1 cellular context compared by ENCODE assay signal in the genomic region with DNA sequence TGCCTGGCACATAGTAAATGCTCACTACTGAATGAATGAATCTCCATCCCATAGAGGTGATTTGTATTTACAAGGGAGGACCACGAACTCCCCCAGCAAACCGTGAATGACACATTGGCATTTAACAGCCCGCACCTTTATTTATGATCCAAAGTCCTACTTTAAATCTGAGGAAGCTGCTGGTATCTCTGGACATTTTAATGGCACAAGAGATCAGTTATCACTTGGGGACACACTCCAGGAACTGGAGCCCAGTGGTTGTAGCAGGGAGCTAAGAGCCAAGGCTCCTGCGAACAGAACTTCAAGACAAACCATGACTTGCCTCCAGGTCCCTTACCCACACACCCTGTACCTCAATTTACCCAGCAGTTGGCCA.
TF ChIP-seq lines count a peak whose summit lies in the region.

No MANE protein-coding gene starts in this region.

TF ChIP-seq in IMR-90, 13 proteins besides CTCF, POLR2A, EP300 and RAD21:
- TF ChIP-seq, protein P1, sequence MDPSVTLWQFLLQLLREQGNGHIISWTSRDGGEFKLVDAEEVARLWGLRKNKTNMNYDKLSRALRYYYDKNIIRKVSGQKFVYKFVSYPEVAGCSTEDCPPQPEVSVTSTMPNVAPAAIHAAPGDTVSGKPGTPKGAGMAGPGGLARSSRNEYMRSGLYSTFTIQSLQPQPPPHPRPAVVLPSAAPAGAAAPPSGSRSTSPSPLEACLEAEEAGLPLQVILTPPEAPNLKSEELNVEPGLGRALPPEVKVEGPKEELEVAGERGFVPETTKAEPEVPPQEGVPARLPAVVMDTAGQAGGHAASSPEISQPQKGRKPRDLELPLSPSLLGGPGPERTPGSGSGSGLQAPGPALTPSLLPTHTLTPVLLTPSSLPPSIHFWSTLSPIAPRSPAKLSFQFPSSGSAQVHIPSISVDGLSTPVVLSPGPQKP (IDR thresholded peaks at IDR 0.05; ENCODE audit: borderline replicate concordance, low read depth, low read length) = no peak
- TF ChIP-seq NFE2L2 (IDR thresholded peaks at IDR 0.05; ENCODE audit: low read depth, low read length) (no peak), CEBPB (IDR thresholded peaks at IDR 0.05; ENCODE audit: low read depth, low read length) (no peak), MAFK (IDR thresholded peaks at IDR 0.05; ENCODE audit: low read depth, low read length) (no peak), SMC3 (IDR thresholded peaks at IDR 0.05; ENCODE audit: low read depth, low read length) (no peak), RFX5 (IDR thresholded peaks at IDR 0.05; ENCODE audit: low read depth, low read length) (no peak), MXI1 (IDR thresholded peaks at IDR 0.05; ENCODE audit: borderline replicate concordance, low read depth, low read length) (no peak), BHLHE40 (IDR thresholded peaks at IDR 0.05; ENCODE audit: low read depth, low read length) (no peak), RCOR1 (IDR thresholded peaks at IDR 0.05; ENCODE audit: insufficient replicate concordance, low read length) (no peak), FOS (IDR thresholded peaks at IDR 0.05; ENCODE audit: low read depth, low read length) (no peak), MAZ (IDR thresholded peaks at IDR 0.05; ENCODE audit: borderline replicate concordance, low read depth, low read length) (no peak), CHD1 (IDR thresholded peaks at IDR 0.05; ENCODE audit: low read depth, low read length) (no peak)
- TF ChIP-seq, protein P2, sequence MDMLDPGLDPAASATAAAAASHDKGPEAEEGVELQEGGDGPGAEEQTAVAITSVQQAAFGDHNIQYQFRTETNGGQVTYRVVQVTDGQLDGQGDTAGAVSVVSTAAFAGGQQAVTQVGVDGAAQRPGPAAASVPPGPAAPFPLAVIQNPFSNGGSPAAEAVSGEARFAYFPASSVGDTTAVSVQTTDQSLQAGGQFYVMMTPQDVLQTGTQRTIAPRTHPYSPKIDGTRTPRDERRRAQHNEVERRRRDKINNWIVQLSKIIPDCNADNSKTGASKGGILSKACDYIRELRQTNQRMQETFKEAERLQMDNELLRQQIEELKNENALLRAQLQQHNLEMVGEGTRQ (IDR thresholded peaks at IDR 0.05; ENCODE audit: low read depth, low read length) = no peak
